Comparison of ENCODE assay signal across 1 cellular context in the genomic region with DNA sequence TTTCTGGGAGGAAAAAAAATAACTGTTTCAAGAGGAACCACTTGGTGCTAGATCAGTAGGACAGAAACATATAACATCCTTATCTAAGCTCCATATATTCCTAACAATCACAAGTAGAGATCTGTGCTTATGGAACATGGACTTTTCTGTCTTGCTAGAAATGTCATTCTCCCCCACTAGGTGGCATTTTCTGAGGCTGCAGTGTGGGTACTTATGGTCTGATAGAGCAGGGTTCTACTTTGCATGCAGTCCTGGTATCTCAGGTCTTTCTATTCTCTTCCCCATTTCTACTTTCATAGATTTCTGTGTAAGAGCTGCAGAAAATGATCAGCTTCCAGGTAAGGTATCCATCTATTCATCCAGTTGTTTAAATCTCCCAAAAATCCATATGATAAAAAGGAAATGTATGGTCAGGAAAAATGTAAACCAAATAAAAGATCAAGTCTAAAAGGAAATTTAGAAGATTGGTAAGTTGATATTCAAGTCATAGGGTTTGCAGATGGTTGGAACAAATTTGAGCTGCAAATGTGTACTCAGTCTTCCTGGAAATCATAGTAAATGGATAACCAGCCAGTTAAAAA.
TF ChIP-seq lines count a peak whose summit lies in the region.

No MANE protein-coding gene starts in this region.

TF ChIP-seq in GM23338, 12 proteins besides CTCF, POLR2A, EP300 and RAD21 (continued from another document):
- TF ChIP-seq, protein P1, sequence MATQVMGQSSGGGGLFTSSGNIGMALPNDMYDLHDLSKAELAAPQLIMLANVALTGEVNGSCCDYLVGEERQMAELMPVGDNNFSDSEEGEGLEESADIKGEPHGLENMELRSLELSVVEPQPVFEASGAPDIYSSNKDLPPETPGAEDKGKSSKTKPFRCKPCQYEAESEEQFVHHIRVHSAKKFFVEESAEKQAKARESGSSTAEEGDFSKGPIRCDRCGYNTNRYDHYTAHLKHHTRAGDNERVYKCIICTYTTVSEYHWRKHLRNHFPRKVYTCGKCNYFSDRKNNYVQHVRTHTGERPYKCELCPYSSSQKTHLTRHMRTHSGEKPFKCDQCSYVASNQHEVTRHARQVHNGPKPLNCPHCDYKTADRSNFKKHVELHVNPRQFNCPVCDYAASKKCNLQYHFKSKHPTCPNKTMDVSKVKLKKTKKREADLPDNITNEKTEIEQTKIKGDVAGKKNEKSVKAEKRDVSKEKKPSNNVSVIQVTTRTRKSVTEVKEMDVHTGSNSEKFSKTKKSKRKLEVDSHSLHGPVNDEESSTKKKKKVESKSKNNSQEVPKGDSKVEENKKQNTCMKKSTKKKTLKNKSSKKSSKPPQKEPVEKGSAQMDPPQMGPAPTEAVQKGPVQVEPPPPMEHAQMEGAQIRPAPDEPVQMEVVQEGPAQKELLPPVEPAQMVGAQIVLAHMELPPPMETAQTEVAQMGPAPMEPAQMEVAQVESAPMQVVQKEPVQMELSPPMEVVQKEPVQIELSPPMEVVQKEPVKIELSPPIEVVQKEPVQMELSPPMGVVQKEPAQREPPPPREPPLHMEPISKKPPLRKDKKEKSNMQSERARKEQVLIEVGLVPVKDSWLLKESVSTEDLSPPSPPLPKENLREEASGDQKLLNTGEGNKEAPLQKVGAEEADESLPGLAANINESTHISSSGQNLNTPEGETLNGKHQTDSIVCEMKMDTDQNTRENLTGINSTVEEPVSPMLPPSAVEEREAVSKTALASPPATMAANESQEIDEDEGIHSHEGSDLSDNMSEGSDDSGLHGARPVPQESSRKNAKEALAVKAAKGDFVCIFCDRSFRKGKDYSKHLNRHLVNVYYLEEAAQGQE (IDR thresholded peaks at IDR 0.05; ENCODE audit: unreplicated experiment), result no peak
- TF ChIP-seq ZNF114 (CRISPR knock-in tag; IDR thresholded peaks at IDR 0.05) (no peak), NANOG (IDR thresholded peaks at IDR 0.05; ENCODE audit: borderline replicate concordance) (no peak), EZH2phosphoT487 (IDR thresholded peaks at IDR 0.05; ENCODE audit: unreplicated experiment) (no peak)
- TF ChIP-seq, protein P2, sequence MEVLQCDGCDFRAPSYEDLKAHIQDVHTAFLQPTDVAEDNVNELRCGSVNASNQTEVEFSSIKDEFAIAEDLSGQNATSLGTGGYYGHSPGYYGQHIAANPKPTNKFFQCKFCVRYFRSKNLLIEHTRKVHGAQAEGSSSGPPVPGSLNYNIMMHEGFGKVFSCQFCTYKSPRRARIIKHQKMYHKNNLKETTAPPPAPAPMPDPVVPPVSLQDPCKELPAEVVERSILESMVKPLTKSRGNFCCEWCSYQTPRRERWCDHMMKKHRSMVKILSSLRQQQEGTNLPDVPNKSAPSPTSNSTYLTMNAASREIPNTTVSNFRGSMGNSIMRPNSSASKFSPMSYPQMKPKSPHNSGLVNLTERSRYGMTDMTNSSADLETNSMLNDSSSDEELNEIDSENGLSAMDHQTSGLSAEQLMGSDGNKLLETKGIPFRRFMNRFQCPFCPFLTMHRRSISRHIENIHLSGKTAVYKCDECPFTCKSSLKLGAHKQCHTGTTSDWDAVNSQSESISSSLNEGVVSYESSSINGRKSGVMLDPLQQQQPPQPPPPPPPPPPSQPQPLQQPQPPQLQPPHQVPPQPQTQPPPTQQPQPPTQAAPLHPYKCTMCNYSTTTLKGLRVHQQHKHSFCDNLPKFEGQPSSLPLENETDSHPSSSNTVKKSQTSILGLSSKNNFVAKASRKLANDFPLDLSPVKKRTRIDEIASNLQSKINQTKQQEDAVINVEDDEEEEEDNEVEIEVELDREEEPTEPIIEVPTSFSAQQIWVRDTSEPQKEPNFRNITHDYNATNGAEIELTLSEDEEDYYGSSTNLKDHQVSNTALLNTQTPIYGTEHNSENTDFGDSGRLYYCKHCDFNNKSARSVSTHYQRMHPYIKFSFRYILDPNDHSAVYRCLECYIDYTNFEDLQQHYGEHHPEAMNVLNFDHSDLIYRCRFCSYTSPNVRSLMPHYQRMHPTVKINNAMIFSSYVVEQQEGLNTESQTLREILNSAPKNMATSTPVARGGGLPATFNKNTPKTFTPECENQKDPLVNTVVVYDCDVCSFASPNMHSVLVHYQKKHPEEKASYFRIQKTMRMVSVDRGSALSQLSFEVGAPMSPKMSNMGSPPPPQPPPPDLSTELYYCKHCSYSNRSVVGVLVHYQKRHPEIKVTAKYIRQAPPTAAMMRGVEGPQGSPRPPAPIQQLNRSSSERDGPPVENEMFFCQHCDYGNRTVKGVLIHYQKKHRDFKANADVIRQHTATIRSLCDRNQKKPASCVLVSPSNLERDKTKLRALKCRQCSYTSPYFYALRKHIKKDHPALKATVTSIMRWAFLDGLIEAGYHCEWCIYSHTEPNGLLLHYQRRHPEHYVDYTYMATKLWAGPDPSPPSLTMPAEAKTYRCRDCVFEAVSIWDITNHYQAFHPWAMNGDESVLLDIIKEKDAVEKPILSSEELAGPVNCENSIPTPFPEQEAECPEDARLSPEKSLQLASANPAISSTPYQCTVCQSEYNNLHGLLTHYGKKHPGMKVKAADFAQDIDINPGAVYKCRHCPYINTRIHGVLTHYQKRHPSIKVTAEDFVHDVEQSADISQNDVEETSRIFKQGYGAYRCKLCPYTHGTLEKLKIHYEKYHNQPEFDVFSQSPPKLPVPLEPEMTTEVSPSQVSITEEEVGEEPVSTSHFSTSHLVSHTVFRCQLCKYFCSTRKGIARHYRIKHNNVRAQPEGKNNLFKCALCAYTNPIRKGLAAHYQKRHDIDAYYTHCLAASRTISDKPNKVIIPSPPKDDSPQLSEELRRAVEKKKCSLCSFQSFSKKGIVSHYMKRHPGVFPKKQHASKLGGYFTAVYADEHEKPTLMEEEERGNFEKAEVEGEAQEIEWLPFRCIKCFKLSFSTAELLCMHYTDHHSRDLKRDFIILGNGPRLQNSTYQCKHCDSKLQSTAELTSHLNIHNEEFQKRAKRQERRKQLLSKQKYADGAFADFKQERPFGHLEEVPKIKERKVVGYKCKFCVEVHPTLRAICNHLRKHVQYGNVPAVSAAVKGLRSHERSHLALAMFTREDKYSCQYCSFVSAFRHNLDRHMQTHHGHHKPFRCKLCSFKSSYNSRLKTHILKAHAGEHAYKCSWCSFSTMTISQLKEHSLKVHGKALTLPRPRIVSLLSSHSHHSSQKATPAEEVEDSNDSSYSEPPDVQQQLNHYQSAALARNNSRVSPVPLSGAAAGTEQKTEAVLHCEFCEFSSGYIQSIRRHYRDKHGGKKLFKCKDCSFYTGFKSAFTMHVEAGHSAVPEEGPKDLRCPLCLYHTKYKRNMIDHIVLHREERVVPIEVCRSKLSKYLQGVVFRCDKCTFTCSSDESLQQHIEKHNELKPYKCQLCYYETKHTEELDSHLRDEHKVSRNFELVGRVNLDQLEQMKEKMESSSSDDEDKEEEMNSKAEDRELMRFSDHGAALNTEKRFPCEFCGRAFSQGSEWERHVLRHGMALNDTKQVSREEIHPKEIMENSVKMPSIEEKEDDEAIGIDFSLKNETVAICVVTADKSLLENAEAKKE (CRISPR knock-in tag; IDR thresholded peaks at IDR 0.05), result no peak
- TF ChIP-seq, protein P3, sequence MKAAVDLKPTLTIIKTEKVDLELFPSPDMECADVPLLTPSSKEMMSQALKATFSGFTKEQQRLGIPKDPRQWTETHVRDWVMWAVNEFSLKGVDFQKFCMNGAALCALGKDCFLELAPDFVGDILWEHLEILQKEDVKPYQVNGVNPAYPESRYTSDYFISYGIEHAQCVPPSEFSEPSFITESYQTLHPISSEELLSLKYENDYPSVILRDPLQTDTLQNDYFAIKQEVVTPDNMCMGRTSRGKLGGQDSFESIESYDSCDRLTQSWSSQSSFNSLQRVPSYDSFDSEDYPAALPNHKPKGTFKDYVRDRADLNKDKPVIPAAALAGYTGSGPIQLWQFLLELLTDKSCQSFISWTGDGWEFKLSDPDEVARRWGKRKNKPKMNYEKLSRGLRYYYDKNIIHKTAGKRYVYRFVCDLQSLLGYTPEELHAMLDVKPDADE (IDR thresholded peaks at IDR 0.05), result no peak
